In genomic region chr7:140992422-140992821, GRCh38 we compare ENCODE assay signal across 28 cellular contexts.
"Had no signal": no experiment of that assay in that cellular context is flagged by ENCODE, and none has a peak within 500 bp of the region (broad histone marks: within the 10 kb centered on the region; RNA-seq: fewer than 3 reads in every experiment).

No MANE protein-coding gene starts in this region.

- DNase-seq: activated B cell treated with CpG ODN at 0.5 μM for 24 hours; activated CD4-positive, alpha-beta memory T cell treated with anti-CD3 and anti-CD28 coated beads for 36 hours; activated CD4-positive, alpha-beta T cell treated with anti-CD3 and anti-CD28 coated beads for 4 hours; activated CD4-positive, alpha-beta T cell treated with anti-CD3 and anti-CD28 coated beads, Interleukin-2, amount 50 U/mL, for 1 hour; activated CD4-positive, CD25-positive, alpha-beta regulatory T cell treated with anti-CD3 and anti-CD28 coated beads, Interleukin-2, amount 50 U/mL, for 72 hours; activated CD8-positive, alpha-beta memory T cell treated with anti-CD3 and anti-CD28 coated beads, Interleukin-2, amount 50 U/mL, for 4 hours; activated effector memory CD4-positive, alpha-beta T cell treated with Interleukin-2 at 50 U/mL for 16 hours; activated naive CD4-positive, alpha-beta T cell treated with anti-CD3 and anti-CD28 coated beads, Interleukin-2, amount 10 ng/mL, durations not matched to agents 7 days and 5 days; activated naive CD8-positive, alpha-beta T cell treated with anti-CD3 and anti-CD28 coated beads, Interleukin-2, amount 50 U/mL, for 24 hours; activated T-cell treated with anti-CD3 and anti-CD28 coated beads for 4 hours; activated T-cell treated with anti-CD3 and anti-CD28 coated beads, Interleukin-2, amount 50 U/mL, for 4 hours; anterior cingulate cortex; caudate nucleus; cerebellar nuclear complex; NCI-H1092 treated with DMSO at 0.1 percent for 48 hours; NCI-H1417; NCI-H1694; NCI-H2029; NCI-H226; NCI-H524 treated with DMSO at 0.1 percent for 48 hours; Peyer's patch; SIG-M5 had no signal

- H3K9me3 Mint-ChIP-seq: activated B cell treated with CpG ODN at 0.5 μM for 24 hours; activated CD4-positive, alpha-beta memory T cell treated with anti-CD3 and anti-CD28 coated beads for 36 hours; activated naive CD4-positive, alpha-beta T cell treated with anti-CD3 and anti-CD28 coated beads, Interleukin-2, amount 10 ng/mL, durations not matched to agents 7 days and 5 days; activated naive CD8-positive, alpha-beta T cell treated with anti-CD3 and anti-CD28 coated beads, Interleukin-2, amount 50 U/mL, for 24 hours; activated T-cell treated with anti-CD3 and anti-CD28 coated beads, Interleukin-2, amount 50 U/mL, for 4 hours; brain; T-helper 2 cell treated with Interferon-gamma antibody and Interleukin-4, amounts not matched to agents 5 μg/mL and 100 μg/mL, for 36 hours had no signal

- H3K4me3 ChIP-seq: Peyer's patch had no signal

- H3K27me3 Mint-ChIP-seq: activated CD4-positive, alpha-beta memory T cell treated with anti-CD3 and anti-CD28 coated beads for 36 hours; activated naive CD8-positive, alpha-beta T cell had no signal

- H3K4me3 Mint-ChIP-seq: activated B cell treated with CpG ODN at 0.5 μM for 24 hours; activated CD4-positive, alpha-beta memory T cell treated with anti-CD3 and anti-CD28 coated beads for 36 hours; activated naive CD4-positive, alpha-beta T cell treated with anti-CD3 and anti-CD28 coated beads, Interleukin-2, amount 10 ng/mL, durations not matched to agents 7 days and 5 days; activated naive CD8-positive, alpha-beta T cell; activated naive CD8-positive, alpha-beta T cell treated with anti-CD3 and anti-CD28 coated beads, Interleukin-2, amount 50 U/mL, for 24 hours; activated T-cell treated with anti-CD3 and anti-CD28 coated beads, Interleukin-2, amount 50 U/mL, for 4 hours; brain; T-helper 2 cell treated with Interferon-gamma antibody and Interleukin-4, amounts not matched to agents 5 μg/mL and 100 μg/mL, for 36 hours had no signal

- H3K36me3 ChIP-seq: Peyer's patch had no signal

- H3K4me1 Mint-ChIP-seq: activated B cell treated with CpG ODN at 0.5 μM for 24 hours; activated naive CD4-positive, alpha-beta T cell treated with anti-CD3 and anti-CD28 coated beads, Interleukin-2, amount 10 ng/mL, durations not matched to agents 7 days and 5 days; activated naive CD8-positive, alpha-beta T cell treated with anti-CD3 and anti-CD28 coated beads, Interleukin-2, amount 50 U/mL, for 24 hours; brain had no signal

- ATAC-seq: activated naive CD8-positive, alpha-beta T cell treated with anti-CD3 and anti-CD28 coated beads, Interleukin-2, amount 50 U/mL, for 24 hours; activated T-cell treated with anti-CD3 and anti-CD28 coated beads, Interleukin-2, amount 50 U/mL, for 4 hours; Right ventricle myocardium inferior had no signal

- H3K36me3 Mint-ChIP-seq: activated CD4-positive, alpha-beta memory T cell treated with anti-CD3 and anti-CD28 coated beads for 36 hours; activated naive CD4-positive, alpha-beta T cell treated with anti-CD3 and anti-CD28 coated beads, Interleukin-2, amount 10 ng/mL, durations not matched to agents 7 days and 5 days; activated naive CD8-positive, alpha-beta T cell; brain had no signal

- H3K27ac Mint-ChIP-seq: activated B cell treated with CpG ODN at 0.5 μM for 24 hours; activated CD4-positive, alpha-beta memory T cell treated with anti-CD3 and anti-CD28 coated beads for 36 hours; activated naive CD4-positive, alpha-beta T cell treated with anti-CD3 and anti-CD28 coated beads, Interleukin-2, amount 10 ng/mL, durations not matched to agents 7 days and 5 days; activated naive CD8-positive, alpha-beta T cell; activated naive CD8-positive, alpha-beta T cell treated with anti-CD3 and anti-CD28 coated beads, Interleukin-2, amount 50 U/mL, for 24 hours; brain; T-helper 2 cell treated with Interferon-gamma antibody and Interleukin-4, amounts not matched to agents 5 μg/mL and 100 μg/mL, for 36 hours had no signal

- H3K27me3 ChIP-seq: Peyer's patch had no signal

- H3K9ac ChIP-seq: KMS-11 had no signal

- H3K9me3 ChIP-seq: Peyer's patch had no signal

- H3K27ac ChIP-seq: KMS-11, Peyer's patch, RWPE1 had no signal

- H3K4me1 ChIP-seq: Peyer's patch had no signal
